Comparison of ENCODE assay signal across 1 cellular context in the genomic region with DNA sequence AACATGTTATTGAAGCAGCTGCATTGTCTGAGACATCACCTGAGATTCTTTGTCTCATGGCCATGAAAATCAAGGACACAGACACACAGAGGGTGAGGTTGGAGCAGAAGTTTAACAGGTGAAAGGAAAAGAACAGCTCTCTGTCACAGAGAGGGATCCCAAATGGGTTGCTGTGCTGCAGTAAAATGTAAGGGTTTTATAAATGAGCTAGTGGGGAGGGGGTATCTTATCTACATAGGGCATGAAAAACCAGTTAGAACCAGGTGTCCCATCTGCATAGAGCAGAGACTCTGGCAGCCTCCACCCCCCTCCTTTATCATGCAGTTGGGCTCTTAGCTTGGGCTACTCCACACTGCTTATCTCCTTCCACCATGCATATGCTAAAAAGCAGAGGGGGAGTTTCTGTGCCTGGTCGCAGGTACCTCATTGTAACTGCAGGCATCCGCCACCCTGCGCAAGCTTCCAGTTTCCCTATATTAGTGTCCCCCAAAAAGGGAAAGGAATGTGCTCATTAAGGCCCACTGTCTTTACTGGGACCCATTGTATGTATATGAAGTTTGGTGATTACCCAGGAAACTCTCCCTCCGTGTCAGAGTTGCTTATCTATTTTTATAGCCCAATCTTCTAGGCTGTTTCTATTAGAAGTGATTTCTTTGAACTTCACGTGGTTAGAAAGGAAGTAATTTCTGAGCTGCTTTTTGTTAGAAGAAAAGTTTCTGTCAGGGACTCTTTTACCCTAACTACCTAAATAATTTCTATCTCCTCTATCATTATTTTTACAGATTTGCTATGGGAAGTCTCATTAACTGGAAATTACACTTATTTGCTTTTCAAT.
TF ChIP-seq lines count a peak whose summit lies in the region.

No MANE protein-coding gene starts in this region.

TF ChIP-seq in K562, 482 proteins besides CTCF, POLR2A, EP300 and RAD21 (continued from another document and continues in another):
- TF ChIP-seq, protein P1, sequence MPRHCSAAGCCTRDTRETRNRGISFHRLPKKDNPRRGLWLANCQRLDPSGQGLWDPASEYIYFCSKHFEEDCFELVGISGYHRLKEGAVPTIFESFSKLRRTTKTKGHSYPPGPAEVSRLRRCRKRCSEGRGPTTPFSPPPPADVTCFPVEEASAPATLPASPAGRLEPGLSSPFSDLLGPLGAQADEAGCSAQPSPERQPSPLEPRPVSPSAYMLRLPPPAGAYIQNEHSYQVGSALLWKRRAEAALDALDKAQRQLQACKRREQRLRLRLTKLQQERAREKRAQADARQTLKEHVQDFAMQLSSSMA (CRISPR knock-in tag; IDR thresholded peaks at IDR 0.05), result no peak
- TF ChIP-seq NEUROD1 (IDR thresholded peaks at IDR 0.05; ENCODE audit: borderline replicate concordance, low read depth, low read length, partially characterized antibody), result peak; percentile 68
- 0 out of 2 replicates have a peak, but pooled peaks have one; percentile 20 for TF ChIP-seq ETV5 (CRISPR knock-in tag; IDR thresholded peaks at IDR 0.05; ENCODE audit: low read depth)
- TF ChIP-seq, protein P2, sequence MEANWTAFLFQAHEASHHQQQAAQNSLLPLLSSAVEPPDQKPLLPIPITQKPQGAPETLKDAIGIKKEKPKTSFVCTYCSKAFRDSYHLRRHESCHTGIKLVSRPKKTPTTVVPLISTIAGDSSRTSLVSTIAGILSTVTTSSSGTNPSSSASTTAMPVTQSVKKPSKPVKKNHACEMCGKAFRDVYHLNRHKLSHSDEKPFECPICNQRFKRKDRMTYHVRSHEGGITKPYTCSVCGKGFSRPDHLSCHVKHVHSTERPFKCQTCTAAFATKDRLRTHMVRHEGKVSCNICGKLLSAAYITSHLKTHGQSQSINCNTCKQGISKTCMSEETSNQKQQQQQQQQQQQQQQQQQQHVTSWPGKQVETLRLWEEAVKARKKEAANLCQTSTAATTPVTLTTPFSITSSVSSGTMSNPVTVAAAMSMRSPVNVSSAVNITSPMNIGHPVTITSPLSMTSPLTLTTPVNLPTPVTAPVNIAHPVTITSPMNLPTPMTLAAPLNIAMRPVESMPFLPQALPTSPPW (CRISPR knock-in tag; IDR thresholded peaks at IDR 0.05), result peak; percentile 97
- no peak for TF ChIP-seq GABPB1 (CRISPR knock-in tag; IDR thresholded peaks at IDR 0.05)
- 0 out of 2 replicates have a peak, but pooled peaks have one; percentile 23 for TF ChIP-seq ILF3 (IDR thresholded peaks at IDR 0.05; ENCODE audit: borderline replicate concordance)
- TF ChIP-seq ZFP30 (CRISPR knock-in tag; IDR thresholded peaks at IDR 0.05; ENCODE audit: borderline replicate concordance), result no peak
- peak; percentile 89 for TF ChIP-seq SMARCE1 (IDR thresholded peaks at IDR 0.05)
- TF ChIP-seq CREB1 (IDR thresholded peaks at IDR 0.05), result peak; percentile 69
- TF ChIP-seq CREB1 (CRISPR knock-in tag; IDR thresholded peaks at IDR 0.05), result no peak
- TF ChIP-seq, protein P3, sequence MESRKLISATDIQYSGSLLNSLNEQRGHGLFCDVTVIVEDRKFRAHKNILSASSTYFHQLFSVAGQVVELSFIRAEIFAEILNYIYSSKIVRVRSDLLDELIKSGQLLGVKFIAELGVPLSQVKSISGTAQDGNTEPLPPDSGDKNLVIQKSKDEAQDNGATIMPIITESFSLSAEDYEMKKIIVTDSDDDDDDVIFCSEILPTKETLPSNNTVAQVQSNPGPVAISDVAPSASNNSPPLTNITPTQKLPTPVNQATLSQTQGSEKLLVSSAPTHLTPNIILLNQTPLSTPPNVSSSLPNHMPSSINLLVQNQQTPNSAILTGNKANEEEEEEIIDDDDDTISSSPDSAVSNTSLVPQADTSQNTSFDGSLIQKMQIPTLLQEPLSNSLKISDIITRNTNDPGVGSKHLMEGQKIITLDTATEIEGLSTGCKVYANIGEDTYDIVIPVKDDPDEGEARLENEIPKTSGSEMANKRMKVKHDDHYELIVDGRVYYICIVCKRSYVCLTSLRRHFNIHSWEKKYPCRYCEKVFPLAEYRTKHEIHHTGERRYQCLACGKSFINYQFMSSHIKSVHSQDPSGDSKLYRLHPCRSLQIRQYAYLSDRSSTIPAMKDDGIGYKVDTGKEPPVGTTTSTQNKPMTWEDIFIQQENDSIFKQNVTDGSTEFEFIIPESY (CRISPR knock-in tag; IDR thresholded peaks at IDR 0.05), result no peak
- TF ChIP-seq, protein P4, sequence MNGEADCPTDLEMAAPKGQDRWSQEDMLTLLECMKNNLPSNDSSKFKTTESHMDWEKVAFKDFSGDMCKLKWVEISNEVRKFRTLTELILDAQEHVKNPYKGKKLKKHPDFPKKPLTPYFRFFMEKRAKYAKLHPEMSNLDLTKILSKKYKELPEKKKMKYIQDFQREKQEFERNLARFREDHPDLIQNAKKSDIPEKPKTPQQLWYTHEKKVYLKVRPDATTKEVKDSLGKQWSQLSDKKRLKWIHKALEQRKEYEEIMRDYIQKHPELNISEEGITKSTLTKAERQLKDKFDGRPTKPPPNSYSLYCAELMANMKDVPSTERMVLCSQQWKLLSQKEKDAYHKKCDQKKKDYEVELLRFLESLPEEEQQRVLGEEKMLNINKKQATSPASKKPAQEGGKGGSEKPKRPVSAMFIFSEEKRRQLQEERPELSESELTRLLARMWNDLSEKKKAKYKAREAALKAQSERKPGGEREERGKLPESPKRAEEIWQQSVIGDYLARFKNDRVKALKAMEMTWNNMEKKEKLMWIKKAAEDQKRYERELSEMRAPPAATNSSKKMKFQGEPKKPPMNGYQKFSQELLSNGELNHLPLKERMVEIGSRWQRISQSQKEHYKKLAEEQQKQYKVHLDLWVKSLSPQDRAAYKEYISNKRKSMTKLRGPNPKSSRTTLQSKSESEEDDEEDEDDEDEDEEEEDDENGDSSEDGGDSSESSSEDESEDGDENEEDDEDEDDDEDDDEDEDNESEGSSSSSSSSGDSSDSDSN (IDR thresholded peaks at IDR 0.05; ENCODE audit: borderline replicate concordance in 1 of 2, low read depth in 2 of 2, low read length in 2 of 2), result no peak
- TF ChIP-seq, protein P5, sequence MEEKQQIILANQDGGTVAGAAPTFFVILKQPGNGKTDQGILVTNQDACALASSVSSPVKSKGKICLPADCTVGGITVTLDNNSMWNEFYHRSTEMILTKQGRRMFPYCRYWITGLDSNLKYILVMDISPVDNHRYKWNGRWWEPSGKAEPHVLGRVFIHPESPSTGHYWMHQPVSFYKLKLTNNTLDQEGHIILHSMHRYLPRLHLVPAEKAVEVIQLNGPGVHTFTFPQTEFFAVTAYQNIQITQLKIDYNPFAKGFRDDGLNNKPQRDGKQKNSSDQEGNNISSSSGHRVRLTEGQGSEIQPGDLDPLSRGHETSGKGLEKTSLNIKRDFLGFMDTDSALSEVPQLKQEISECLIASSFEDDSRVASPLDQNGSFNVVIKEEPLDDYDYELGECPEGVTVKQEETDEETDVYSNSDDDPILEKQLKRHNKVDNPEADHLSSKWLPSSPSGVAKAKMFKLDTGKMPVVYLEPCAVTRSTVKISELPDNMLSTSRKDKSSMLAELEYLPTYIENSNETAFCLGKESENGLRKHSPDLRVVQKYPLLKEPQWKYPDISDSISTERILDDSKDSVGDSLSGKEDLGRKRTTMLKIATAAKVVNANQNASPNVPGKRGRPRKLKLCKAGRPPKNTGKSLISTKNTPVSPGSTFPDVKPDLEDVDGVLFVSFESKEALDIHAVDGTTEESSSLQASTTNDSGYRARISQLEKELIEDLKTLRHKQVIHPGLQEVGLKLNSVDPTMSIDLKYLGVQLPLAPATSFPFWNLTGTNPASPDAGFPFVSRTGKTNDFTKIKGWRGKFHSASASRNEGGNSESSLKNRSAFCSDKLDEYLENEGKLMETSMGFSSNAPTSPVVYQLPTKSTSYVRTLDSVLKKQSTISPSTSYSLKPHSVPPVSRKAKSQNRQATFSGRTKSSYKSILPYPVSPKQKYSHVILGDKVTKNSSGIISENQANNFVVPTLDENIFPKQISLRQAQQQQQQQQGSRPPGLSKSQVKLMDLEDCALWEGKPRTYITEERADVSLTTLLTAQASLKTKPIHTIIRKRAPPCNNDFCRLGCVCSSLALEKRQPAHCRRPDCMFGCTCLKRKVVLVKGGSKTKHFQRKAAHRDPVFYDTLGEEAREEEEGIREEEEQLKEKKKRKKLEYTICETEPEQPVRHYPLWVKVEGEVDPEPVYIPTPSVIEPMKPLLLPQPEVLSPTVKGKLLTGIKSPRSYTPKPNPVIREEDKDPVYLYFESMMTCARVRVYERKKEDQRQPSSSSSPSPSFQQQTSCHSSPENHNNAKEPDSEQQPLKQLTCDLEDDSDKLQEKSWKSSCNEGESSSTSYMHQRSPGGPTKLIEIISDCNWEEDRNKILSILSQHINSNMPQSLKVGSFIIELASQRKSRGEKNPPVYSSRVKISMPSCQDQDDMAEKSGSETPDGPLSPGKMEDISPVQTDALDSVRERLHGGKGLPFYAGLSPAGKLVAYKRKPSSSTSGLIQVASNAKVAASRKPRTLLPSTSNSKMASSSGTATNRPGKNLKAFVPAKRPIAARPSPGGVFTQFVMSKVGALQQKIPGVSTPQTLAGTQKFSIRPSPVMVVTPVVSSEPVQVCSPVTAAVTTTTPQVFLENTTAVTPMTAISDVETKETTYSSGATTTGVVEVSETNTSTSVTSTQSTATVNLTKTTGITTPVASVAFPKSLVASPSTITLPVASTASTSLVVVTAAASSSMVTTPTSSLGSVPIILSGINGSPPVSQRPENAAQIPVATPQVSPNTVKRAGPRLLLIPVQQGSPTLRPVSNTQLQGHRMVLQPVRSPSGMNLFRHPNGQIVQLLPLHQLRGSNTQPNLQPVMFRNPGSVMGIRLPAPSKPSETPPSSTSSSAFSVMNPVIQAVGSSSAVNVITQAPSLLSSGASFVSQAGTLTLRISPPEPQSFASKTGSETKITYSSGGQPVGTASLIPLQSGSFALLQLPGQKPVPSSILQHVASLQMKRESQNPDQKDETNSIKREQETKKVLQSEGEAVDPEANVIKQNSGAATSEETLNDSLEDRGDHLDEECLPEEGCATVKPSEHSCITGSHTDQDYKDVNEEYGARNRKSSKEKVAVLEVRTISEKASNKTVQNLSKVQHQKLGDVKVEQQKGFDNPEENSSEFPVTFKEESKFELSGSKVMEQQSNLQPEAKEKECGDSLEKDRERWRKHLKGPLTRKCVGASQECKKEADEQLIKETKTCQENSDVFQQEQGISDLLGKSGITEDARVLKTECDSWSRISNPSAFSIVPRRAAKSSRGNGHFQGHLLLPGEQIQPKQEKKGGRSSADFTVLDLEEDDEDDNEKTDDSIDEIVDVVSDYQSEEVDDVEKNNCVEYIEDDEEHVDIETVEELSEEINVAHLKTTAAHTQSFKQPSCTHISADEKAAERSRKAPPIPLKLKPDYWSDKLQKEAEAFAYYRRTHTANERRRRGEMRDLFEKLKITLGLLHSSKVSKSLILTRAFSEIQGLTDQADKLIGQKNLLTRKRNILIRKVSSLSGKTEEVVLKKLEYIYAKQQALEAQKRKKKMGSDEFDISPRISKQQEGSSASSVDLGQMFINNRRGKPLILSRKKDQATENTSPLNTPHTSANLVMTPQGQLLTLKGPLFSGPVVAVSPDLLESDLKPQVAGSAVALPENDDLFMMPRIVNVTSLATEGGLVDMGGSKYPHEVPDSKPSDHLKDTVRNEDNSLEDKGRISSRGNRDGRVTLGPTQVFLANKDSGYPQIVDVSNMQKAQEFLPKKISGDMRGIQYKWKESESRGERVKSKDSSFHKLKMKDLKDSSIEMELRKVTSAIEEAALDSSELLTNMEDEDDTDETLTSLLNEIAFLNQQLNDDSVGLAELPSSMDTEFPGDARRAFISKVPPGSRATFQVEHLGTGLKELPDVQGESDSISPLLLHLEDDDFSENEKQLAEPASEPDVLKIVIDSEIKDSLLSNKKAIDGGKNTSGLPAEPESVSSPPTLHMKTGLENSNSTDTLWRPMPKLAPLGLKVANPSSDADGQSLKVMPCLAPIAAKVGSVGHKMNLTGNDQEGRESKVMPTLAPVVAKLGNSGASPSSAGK (IDR thresholded peaks at IDR 0.05), result peak; percentile 31; the same call in 1 of the 2 replicates
- TF ChIP-seq SMARCC2 (IDR thresholded peaks at IDR 0.05; ENCODE audit: low read depth), result peak; percentile 83
- TF ChIP-seq, protein P6, sequence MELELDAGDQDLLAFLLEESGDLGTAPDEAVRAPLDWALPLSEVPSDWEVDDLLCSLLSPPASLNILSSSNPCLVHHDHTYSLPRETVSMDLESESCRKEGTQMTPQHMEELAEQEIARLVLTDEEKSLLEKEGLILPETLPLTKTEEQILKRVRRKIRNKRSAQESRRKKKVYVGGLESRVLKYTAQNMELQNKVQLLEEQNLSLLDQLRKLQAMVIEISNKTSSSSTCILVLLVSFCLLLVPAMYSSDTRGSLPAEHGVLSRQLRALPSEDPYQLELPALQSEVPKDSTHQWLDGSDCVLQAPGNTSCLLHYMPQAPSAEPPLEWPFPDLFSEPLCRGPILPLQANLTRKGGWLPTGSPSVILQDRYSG (tag; conservative IDR thresholded peaks at IDR 0.05; ENCODE audit: low read depth), result no peak
- TF ChIP-seq E2F3 (CRISPR knock-in tag; IDR thresholded peaks at IDR 0.05), result no peak
- peak; percentile 54; the same call in 1 of the 2 replicates for TF ChIP-seq HDAC2 (IDR thresholded peaks at IDR 0.05)
- 0 out of 2 replicates have a peak, but pooled peaks have one; percentile 35 for TF ChIP-seq ZNF445 (CRISPR knock-in tag; IDR thresholded peaks at IDR 0.05; ENCODE audit: low read depth)
- TF ChIP-seq CREM (IDR thresholded peaks at IDR 0.05; ENCODE audit: low read depth), result peak; percentile 78
- TF ChIP-seq SMARCA4 (IDR thresholded peaks at IDR 0.05), result peak; percentile 94
- peak; percentile 87 for TF ChIP-seq TRIM28 (IDR thresholded peaks at IDR 0.05)
- TF ChIP-seq, protein P7, sequence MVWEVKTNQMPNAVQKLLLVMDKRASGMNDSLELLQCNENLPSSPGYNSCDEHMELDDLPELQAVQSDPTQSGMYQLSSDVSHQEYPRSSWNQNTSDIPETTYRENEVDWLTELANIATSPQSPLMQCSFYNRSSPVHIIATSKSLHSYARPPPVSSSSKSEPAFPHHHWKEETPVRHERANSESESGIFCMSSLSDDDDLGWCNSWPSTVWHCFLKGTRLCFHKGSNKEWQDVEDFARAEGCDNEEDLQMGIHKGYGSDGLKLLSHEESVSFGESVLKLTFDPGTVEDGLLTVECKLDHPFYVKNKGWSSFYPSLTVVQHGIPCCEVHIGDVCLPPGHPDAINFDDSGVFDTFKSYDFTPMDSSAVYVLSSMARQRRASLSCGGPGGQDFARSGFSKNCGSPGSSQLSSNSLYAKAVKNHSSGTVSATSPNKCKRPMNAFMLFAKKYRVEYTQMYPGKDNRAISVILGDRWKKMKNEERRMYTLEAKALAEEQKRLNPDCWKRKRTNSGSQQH (CRISPR knock-in tag; IDR thresholded peaks at IDR 0.05), result 0 out of 2 replicates have a peak, but pooled peaks have one; percentile 43
- TF ChIP-seq TBL1XR1 (IDR thresholded peaks at IDR 0.05; ENCODE audit: low read length in 2 of 2), result peak; percentile 93
- TF ChIP-seq, protein P8, sequence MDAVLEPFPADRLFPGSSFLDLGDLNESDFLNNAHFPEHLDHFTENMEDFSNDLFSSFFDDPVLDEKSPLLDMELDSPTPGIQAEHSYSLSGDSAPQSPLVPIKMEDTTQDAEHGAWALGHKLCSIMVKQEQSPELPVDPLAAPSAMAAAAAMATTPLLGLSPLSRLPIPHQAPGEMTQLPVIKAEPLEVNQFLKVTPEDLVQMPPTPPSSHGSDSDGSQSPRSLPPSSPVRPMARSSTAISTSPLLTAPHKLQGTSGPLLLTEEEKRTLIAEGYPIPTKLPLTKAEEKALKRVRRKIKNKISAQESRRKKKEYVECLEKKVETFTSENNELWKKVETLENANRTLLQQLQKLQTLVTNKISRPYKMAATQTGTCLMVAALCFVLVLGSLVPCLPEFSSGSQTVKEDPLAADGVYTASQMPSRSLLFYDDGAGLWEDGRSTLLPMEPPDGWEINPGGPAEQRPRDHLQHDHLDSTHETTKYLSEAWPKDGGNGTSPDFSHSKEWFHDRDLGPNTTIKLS (IDR thresholded peaks at IDR 0.05; ENCODE audit: borderline replicate concordance, low read depth), result no peak
- TF ChIP-seq COPS2 (conservative IDR thresholded peaks at IDR 0.05), result no peak
- TF ChIP-seq MED1 (CRISPR knock-in tag; IDR thresholded peaks at IDR 0.05; ENCODE audit: borderline replicate concordance), result no peak
